In genomic region chr3:168839692-168840091, GRCh38 we compare ENCODE assay signal across 20 cellular contexts.
"Had no signal": no experiment of that assay in that cellular context is flagged by ENCODE, and none has a peak within 500 bp of the region (broad histone marks: within the 10 kb centered on the region; RNA-seq: fewer than 3 reads in every experiment).

No MANE protein-coding gene starts in this region.

- H3K27me3 Mint-ChIP-seq: activated B cell treated with CpG ODN at 0.5 μM for 24 hours; activated CD4-positive, alpha-beta memory T cell treated with anti-CD3 and anti-CD28 coated beads for 36 hours; activated CD4-positive, alpha-beta T cell treated with anti-CD3 and anti-CD28 coated beads, Interleukin-2, amount 10 ng/mL, durations not matched to agents 24 days and 14 days; activated naive CD4-positive, alpha-beta T cell treated with anti-CD3 and anti-CD28 coated beads, Interleukin-2, amount 10 ng/mL, durations not matched to agents 7 days and 5 days; activated naive CD8-positive, alpha-beta T cell treated with anti-CD3 and anti-CD28 coated beads for 36 hours had no signal

- ATAC-seq: activated T-cell treated with anti-CD3 and anti-CD28 coated beads, Interleukin-2, amount 50 U/mL, for 72 hours had no signal

- H3K27ac Mint-ChIP-seq: activated B cell treated with CpG ODN at 0.5 μM for 24 hours; activated CD4-positive, alpha-beta memory T cell treated with anti-CD3 and anti-CD28 coated beads for 36 hours; activated CD4-positive, alpha-beta T cell treated with anti-CD3 and anti-CD28 coated beads, Interleukin-2, amount 10 ng/mL, durations not matched to agents 24 days and 14 days; activated naive CD4-positive, alpha-beta T cell treated with anti-CD3 and anti-CD28 coated beads, Interleukin-2, amount 10 ng/mL, durations not matched to agents 7 days and 5 days; activated naive CD8-positive, alpha-beta T cell treated with anti-CD3 and anti-CD28 coated beads for 36 hours; activated T-cell treated with anti-CD3 and anti-CD28 coated beads, Interleukin-2, amount 50 U/mL, for 72 hours; activated T-helper 2 cell treated with anti-CD3 and anti-CD28 coated beads, Interferon-gamma antibody, Interleukin-2, Interleukin-4, amounts not matched to agents 10 μg/mL and 5 μg/mL and 100 μg/mL, durations not matched to agents 14 hours and 24 hours and 36 hours; T-helper 1 cell treated with Interleukin-12 subunit alpha and Interleukin-12 subunit beta and Interleukin-4 antibody, amounts not matched to agents 30 μg/mL and 1 μg/mL, for 36 hours had no signal

- H3K27ac ChIP-seq: brain microvascular endothelial cell, cardiac muscle cell, PC-9 had no signal

- H3K36me3 Mint-ChIP-seq: activated CD4-positive, alpha-beta memory T cell treated with anti-CD3 and anti-CD28 coated beads for 36 hours; activated naive CD4-positive, alpha-beta T cell treated with anti-CD3 and anti-CD28 coated beads, Interleukin-2, amount 10 ng/mL, durations not matched to agents 7 days and 5 days; activated naive CD8-positive, alpha-beta T cell treated with anti-CD3 and anti-CD28 coated beads for 36 hours had no signal

- H3K36me3 ChIP-seq: brain microvascular endothelial cell had no signal

- H3K4me1 Mint-ChIP-seq: activated B cell treated with CpG ODN at 0.5 μM for 24 hours; activated CD4-positive, alpha-beta T cell treated with anti-CD3 and anti-CD28 coated beads, Interleukin-2, amount 10 ng/mL, durations not matched to agents 24 days and 14 days; activated naive CD4-positive, alpha-beta T cell treated with anti-CD3 and anti-CD28 coated beads, Interleukin-2, amount 10 ng/mL, durations not matched to agents 7 days and 5 days; activated naive CD8-positive, alpha-beta T cell treated with anti-CD3 and anti-CD28 coated beads for 36 hours had no signal

- H3K4me3 ChIP-seq: cardiac muscle cell, PC-9 had no signal

- H3K4me3 Mint-ChIP-seq: activated B cell treated with CpG ODN at 0.5 μM for 24 hours; activated CD4-positive, alpha-beta memory T cell treated with anti-CD3 and anti-CD28 coated beads for 36 hours; activated CD4-positive, alpha-beta T cell treated with anti-CD3 and anti-CD28 coated beads, Interleukin-2, amount 10 ng/mL, durations not matched to agents 24 days and 14 days; activated naive CD4-positive, alpha-beta T cell treated with anti-CD3 and anti-CD28 coated beads, Interleukin-2, amount 10 ng/mL, durations not matched to agents 7 days and 5 days; activated naive CD8-positive, alpha-beta T cell treated with anti-CD3 and anti-CD28 coated beads for 36 hours; activated T-cell treated with anti-CD3 and anti-CD28 coated beads, Interleukin-2, amount 50 U/mL, for 72 hours; T-helper 1 cell treated with Interleukin-12 subunit alpha and Interleukin-12 subunit beta and Interleukin-4 antibody, amounts not matched to agents 30 μg/mL and 1 μg/mL, for 36 hours had no signal

- H3K9me3 Mint-ChIP-seq: activated B cell treated with CpG ODN at 0.5 μM for 24 hours; activated CD4-positive, alpha-beta memory T cell treated with anti-CD3 and anti-CD28 coated beads for 36 hours; activated CD4-positive, alpha-beta T cell treated with anti-CD3 and anti-CD28 coated beads, Interleukin-2, amount 10 ng/mL, durations not matched to agents 24 days and 14 days; activated naive CD4-positive, alpha-beta T cell treated with anti-CD3 and anti-CD28 coated beads, Interleukin-2, amount 10 ng/mL, durations not matched to agents 7 days and 5 days; activated naive CD8-positive, alpha-beta T cell treated with anti-CD3 and anti-CD28 coated beads for 36 hours; activated T-helper 2 cell treated with anti-CD3 and anti-CD28 coated beads, Interferon-gamma antibody, Interleukin-2, Interleukin-4, amounts not matched to agents 10 μg/mL and 5 μg/mL and 100 μg/mL, durations not matched to agents 14 hours and 24 hours and 36 hours; T-helper 1 cell treated with Interleukin-12 subunit alpha and Interleukin-12 subunit beta and Interleukin-4 antibody, amounts not matched to agents 30 μg/mL and 1 μg/mL, for 36 hours had no signal

- H3K27me3 ChIP-seq: brain microvascular endothelial cell, cardiac muscle cell had no signal

- DNase-seq: activated B cell treated with CpG ODN at 0.5 μM for 24 hours; activated CD4-positive, alpha-beta memory T cell treated with anti-CD3 and anti-CD28 coated beads for 36 hours; activated CD4-positive, alpha-beta T cell treated with anti-CD3 and anti-CD28 coated beads for 1 hour; activated CD4-positive, alpha-beta T cell treated with anti-CD3 and anti-CD28 coated beads, Interleukin-2, amount 10 ng/mL, durations not matched to agents 24 days and 14 days; activated gamma-delta T cell treated with Interleukin-2 at 50 U/mL for 16 hours; activated naive CD4-positive, alpha-beta T cell treated with anti-CD3 and anti-CD28 coated beads, Interleukin-2, amount 10 ng/mL, durations not matched to agents 7 days and 5 days; activated naive CD8-positive, alpha-beta T cell treated with anti-CD3 and anti-CD28 coated beads for 36 hours; activated T-cell treated with anti-CD3 and anti-CD28 coated beads for 4 hours; activated T-cell treated with anti-CD3 and anti-CD28 coated beads, Interleukin-2, amount 50 U/mL, for 72 hours; brain microvascular endothelial cell; NCI-H1092; NCI-H1417; NCI-H1930; NCI-H2171; NCI-H226; PC-9; SHP77 treated with DMSO at 0.1 percent for 48 hours had no signal
